ENCODE assay signal across 14 cellular contexts in the genomic region with DNA sequence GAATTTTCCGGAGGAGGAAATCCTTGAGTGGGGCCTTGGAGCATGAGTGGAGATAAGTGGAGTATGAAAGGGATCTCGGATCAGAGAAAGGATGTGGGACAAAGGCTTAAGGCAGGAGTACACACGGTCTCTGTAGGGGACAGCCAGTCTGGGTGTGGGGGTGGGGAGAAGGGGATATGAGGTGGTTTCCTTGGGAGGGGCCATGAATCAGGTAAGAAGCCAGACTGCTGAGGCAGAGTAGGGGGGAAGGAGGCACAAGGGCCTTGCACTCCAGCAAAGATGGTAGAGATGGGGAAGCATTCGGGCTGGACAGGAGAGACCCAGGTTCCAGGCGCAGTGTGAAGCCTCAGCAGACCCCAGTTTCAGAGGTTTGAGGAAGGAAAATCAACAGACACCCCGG. TPM values are rescaled to one million over a fixed set of nuclear protein-coding genes. Genes with fewer than 3 reads are reported as not detected.
DNase-seq lines count a peak whose midpoint lies in the region; ATAC-seq, FAIRE-seq and TF ChIP-seq lines count a peak whose summit lies in the region.
"Had no signal": no experiment of that assay in that cellular context is flagged by ENCODE, and none has a peak within 500 bp of the region (broad histone marks: within the 10 kb centered on the region; RNA-seq: fewer than 3 reads in every experiment).

No MANE protein-coding gene starts in this region.

- in situ Hi-C loops in K562 (cut with MboI) (no loop called here), GM13977 (cut with MboI; ENCODE audit: low pct_unique_long_range_greater_than_20kb, low sequenced_read_pairs, unreplicated experiment) (no loop called here)

- no peaks in the 10 kb centered on the region for H3K27me3 ChIP-seq in K562 (ENCODE audit: control insufficient read depth in 2 of 2, insufficient read depth in 2 of 2, low read length in 2 of 2)
- peaks cover 5 to 12% of the 10 kb centered on the region in 2 donors for H3K27me3 ChIP-seq in naive thymus-derived CD4-positive, alpha-beta T cell (ENCODE audit: control insufficient read depth in 2 of 2, insufficient read depth in 2 of 2, low read length in 2 of 2)
- H3K27me3 ChIP-seq: pancreas had no signal

- BruUV-seq in Calu3 (replicated peaks; lab: Mats Ljungman, UMichigan) = no TSS peak
- BruUV-seq in K562 (replicated peaks; lab: Mats Ljungman, UMichigan) = no TSS peak

- no peak overlapping the region for H3K27ac Mint-ChIP-seq in Calu3 (ENCODE audit: unreplicated experiment)
- peak overlapping the region in 1 of 9 donors; percentile 75 for H3K27ac Mint-ChIP-seq in naive thymus-derived CD4-positive, alpha-beta T cell
- no peak overlapping the region for H3K27ac Mint-ChIP-seq in T-helper 2 cell treated with Interferon-gamma antibody and Interleukin-4, amounts not matched to agents 5 μg/mL and 100 μg/mL, for 36 hours

- H3K9me1 ChIP-seq in K562 (ENCODE audit: control insufficient read depth, insufficient read depth, low read length) = peaks cover 3% of the 10 kb centered on the region

- H3K27me3 Mint-ChIP-seq in Calu3 (ENCODE audit: unreplicated experiment) = peaks cover 12% of the 10 kb centered on the region
- H3K27me3 Mint-ChIP-seq in naive thymus-derived CD4-positive, alpha-beta T cell = peaks cover 12 to 41% (median 20%) of the 10 kb centered on the region in 5 donors
- H3K27me3 Mint-ChIP-seq in T-helper 2 cell treated with Interferon-gamma antibody and Interleukin-4, amounts not matched to agents 5 μg/mL and 100 μg/mL, for 36 hours (ENCODE audit: low read depth) = peaks cover 43% of the 10 kb centered on the region

- CTCF ChIA-PET in Calu3 (lab: Charles Lee) (interaction anchor here (0.7 to 1.9 kb wide), 6 partner anchors 13 to 530 kb away, joined by 4 to 7 read pairs (median 5); no protein-coding TSS in a partner anchor), K562 (lab: Yijun Ruan, JAX; ENCODE audit: low intra/inter-chr PET ratio) (no interaction called here)
- CTCF ChIA-PET in naive thymus-derived CD4-positive, alpha-beta T cell (lab: Charles Lee) = no interaction called here

- H3K9ac ChIP-seq in K562 (ENCODE audit: insufficient read depth in 1 of 2, low read depth in 2 of 2, low read length in 2 of 2) = 0 out of 4 replicates have a peak overlapping the region, but pooled peaks of 1 of the 2 experiments have one; percentile 68

- intact Hi-C loops in Calu3 (cut with micrococcal nuclease; ENCODE audit: unreplicated experiment) (no loop called here), K562 (cut with micrococcal nuclease) (no loop called here)
- intact Hi-C loops in naive thymus-derived CD4-positive, alpha-beta T cell (cut with micrococcal nuclease) = no loop called here

- no peak overlapping the region for H3K4me2 ChIP-seq in K562 (ENCODE audit: insufficient read depth, low read length)

- DNase-seq in AG08396 (ENCODE audit: low spot score) = peak; percentile 12
- DNase-seq in Calu3 = no peak
- no peak for DNase-seq in K562 (ENCODE audit: extremely low read depth in 1 of 4, low spot score in 3 of 4)
- DNase-seq in naive thymus-derived CD4-positive, alpha-beta T cell = no peak
- DNase-seq in GM13977 (ENCODE audit: low spot score) = no peak
- no peak for DNase-seq in caudate nucleus (lab: John Stamatoyannopoulos, UW)
- no peak for DNase-seq in T-helper 2 cell treated with Interferon-gamma antibody and Interleukin-4, amounts not matched to agents 5 μg/mL and 100 μg/mL, for 36 hours (ENCODE audit: low spot score)
- DNase-seq: AML-193, amygdala, erythroblast, NCI-H345 had no signal

- H3K9me3 Mint-ChIP-seq in Calu3 (ENCODE audit: low read depth, unreplicated experiment) = no peaks in the 10 kb centered on the region
- H3K9me3 Mint-ChIP-seq in naive thymus-derived CD4-positive, alpha-beta T cell = peaks cover 0 to 1% (median 0%) of the 10 kb centered on the region in 11 donors
- no peaks in the 10 kb centered on the region for H3K9me3 Mint-ChIP-seq in T-helper 2 cell treated with Interferon-gamma antibody and Interleukin-4, amounts not matched to agents 5 μg/mL and 100 μg/mL, for 36 hours

- H4K20me1 ChIP-seq in K562 (replicated peaks; ENCODE audit: control insufficient read depth, insufficient read depth, low read length) = peaks cover 13% of the 10 kb centered on the region; the same call in 1 of the 2 replicates

- H3K36me3 Mint-ChIP-seq in Calu3 (ENCODE audit: insufficient read depth, unreplicated experiment) = peaks cover 16% of the 10 kb centered on the region
- H3K36me3 Mint-ChIP-seq in naive thymus-derived CD4-positive, alpha-beta T cell = no peaks in the 10 kb centered on the region
- no peaks in the 10 kb centered on the region for H3K36me3 Mint-ChIP-seq in T-helper 2 cell treated with Interferon-gamma antibody and Interleukin-4, amounts not matched to agents 5 μg/mL and 100 μg/mL, for 36 hours (ENCODE audit: low read depth)

- H3K4me1 Mint-ChIP-seq in Calu3 (ENCODE audit: low read depth, unreplicated experiment) = peaks cover 29% of the 10 kb centered on the region
- peaks cover 0 to 12% (median 4%) of the 10 kb centered on the region in 7 donors for H3K4me1 Mint-ChIP-seq in naive thymus-derived CD4-positive, alpha-beta T cell
- peaks cover 5% of the 10 kb centered on the region for H3K4me1 Mint-ChIP-seq in T-helper 2 cell treated with Interferon-gamma antibody and Interleukin-4, amounts not matched to agents 5 μg/mL and 100 μg/mL, for 36 hours (ENCODE audit: low read depth)

- H3K36me3 ChIP-seq in K562 (ENCODE audit: control insufficient read depth, insufficient read depth, low read length) = peaks cover 6% of the 10 kb centered on the region; the same call in 1 of the 3 replicates
- peaks cover 0 to 6% (median 0%) of the 10 kb centered on the region in 3 experiments for H3K36me3 ChIP-seq in naive thymus-derived CD4-positive, alpha-beta T cell (ENCODE audit: control insufficient read depth in 2 of 3, insufficient read depth in 3 of 3, low read length in 3 of 3)
- H3K36me3 ChIP-seq: pancreas had no signal

- TF ChIP-seq EP300 in K562 (IDR thresholded peaks at IDR 0.05; ENCODE audit: low read length) = no peak

- no peaks in the 10 kb centered on the region for H3K9me3 ChIP-seq in K562 (replicated peaks; ENCODE audit: control insufficient read depth, insufficient read depth, low read depth, low read length)
- H3K9me3 ChIP-seq in naive thymus-derived CD4-positive, alpha-beta T cell (ENCODE audit: control insufficient read depth in 2 of 3, low read length in 3 of 3) = no peaks in the 10 kb centered on the region
- H3K9me3 ChIP-seq: pancreas had no signal

- H3K4me3 Mint-ChIP-seq in Calu3 (ENCODE audit: low read depth, unreplicated experiment) = peak overlapping the region; percentile 96
- H3K4me3 Mint-ChIP-seq in naive thymus-derived CD4-positive, alpha-beta T cell = peak overlapping the region in 9 of 10 donors; percentile 10 to 68 (median 58)
- H3K4me3 Mint-ChIP-seq in T-helper 2 cell treated with Interferon-gamma antibody and Interleukin-4, amounts not matched to agents 5 μg/mL and 100 μg/mL, for 36 hours = no peak overlapping the region

- H2AFZ ChIP-seq in K562 (ENCODE audit: low read depth, low read length) = no peak overlapping the region

- FAIRE-seq in K562 (lab: Jason Lieb, UNC) = peak; percentile 15
- FAIRE-seq: pancreas had no signal

- H3K79me2 ChIP-seq in K562 (ENCODE audit: control insufficient read depth, insufficient read depth, low read length) = no peaks in the 10 kb centered on the region

- TF ChIP-seq CTCF in Calu3 (IDR thresholded peaks at IDR 0.05; ENCODE audit: unreplicated experiment) (no peak), K562 (IDR thresholded peaks at IDR 0.05 in 2 of 3, conservative IDR thresholded peaks at IDR 0.05 in 1 of 3; ENCODE audit: insufficient read depth in 2 of 3, low read depth in 1 of 3, low read length in 3 of 3) (no peak), GM13977 (IDR thresholded peaks at IDR 0.05; ENCODE audit: extremely low read depth, insufficient read depth, missing control alignments) (no peak)

- no peak overlapping the region for H3K4me3 ChIP-seq in K562
- H3K4me3 ChIP-seq in naive thymus-derived CD4-positive, alpha-beta T cell (ENCODE audit: low read length) = no peak overlapping the region

- POLR2A ChIA-PET in K562 (lab: Yijun Ruan, JAX) = no interaction called here
- POLR2A ChIA-PET in naive thymus-derived CD4-positive, alpha-beta T cell (lab: Charles Lee) = no interaction called here

- H3K27ac ChIP-seq in K562 (ENCODE audit: extremely low read depth, low read depth, low read length) = no peak overlapping the region
- H3K27ac ChIP-seq in naive thymus-derived CD4-positive, alpha-beta T cell (ENCODE audit: low read depth, low read length) = no peak overlapping the region
- no peak overlapping the region for H3K27ac ChIP-seq in caudate nucleus (ENCODE audit: low read depth, low read length)

- ATAC-seq in K562 (no peak), HG03432 (IDR thresholded peaks at IDR 0.05; ENCODE audit: unreplicated experiment) (no peak)
- no peak for ATAC-seq in naive thymus-derived CD4-positive, alpha-beta T cell
- ATAC-seq: left lobe of liver, pancreas had no signal

- TF ChIP-seq POLR2A in K562 (conservative IDR thresholded peaks at IDR 0.05) = no peak

- TF ChIP-seq RAD21 in K562 (CRISPR knock-in tag; conservative IDR thresholded peaks at IDR 0.05 in 1 of 2, IDR thresholded peaks at IDR 0.05 in 1 of 2) = no peak

- H3K4me1 ChIP-seq in K562 (replicated peaks in 1 of 2; ENCODE audit: control insufficient read depth in 2 of 2, insufficient read depth in 2 of 2, low read length in 2 of 2) = peaks cover 6 to 39% of the 10 kb centered on the region in 2 experiments; a peak in 3 of 5 replicates
- peaks cover 0 to 5% of the 10 kb centered on the region in 2 donors for H3K4me1 ChIP-seq in naive thymus-derived CD4-positive, alpha-beta T cell (ENCODE audit: control insufficient read depth in 2 of 2, insufficient read depth in 2 of 2, low read length in 2 of 2)

- WGBS in K562 (ENCODE audit: insufficient coverage, low coverage, missing lambda C conversion rate) = 64% methylated on average over 6 of the region's 6 CpGs

RNA-seq across cellular contexts. Expression of a gene that starts 1.6 kb away (rescaled TPM):
- 10.2 and 10.8 TPM in 2 replicates for total RNA-seq in Calu3 (2022)
- total RNA-seq in K562 (2011; cell fraction: chromatin; rRNA removed; ENCODE audit: low replicate concordance) = 3.4 and 5.6 TPM in 2 replicates
- 3.0 and 4.7 TPM in 2 replicates for total RNA-seq in K562 (2011; cell fraction: nucleolus; rRNA removed)
- total RNA-seq in K562 (2011; cell fraction: nucleoplasm; rRNA removed) = 2.4 and 6.9 TPM in 2 replicates
- total RNA-seq in K562 (2014; rRNA removed) = 0.95 and 2.9 TPM in 2 replicates
- total RNA-seq in K562 (2014; rRNA removed; fragmentation: Illumina TruSeq; extraction: Trizol) = 0.22 and 0.55 TPM in 2 replicates
- 0.60 and 0.65 TPM in 2 replicates for total RNA-seq in K562 (2015; rRNA removed; fragmentation: Illumina TruSeq; extraction: Trizol)
- 1.9 and 2.0 TPM in 2 replicates for total RNA-seq in K562 (2021)
- 0.79 and 2.2 TPM in 2 replicates for polyA plus RNA-seq in K562 (2011; rRNA removed)
- polyA plus RNA-seq in K562 (2011; cell fraction: cytosol; rRNA removed) = 1.8 and 2.4 TPM in 2 replicates
- polyA plus RNA-seq in K562 (2011; cell fraction: nucleus; rRNA removed) = 3.4 and 4.8 TPM in 2 replicates
- 0.86 and 2.0 TPM in 2 replicates for polyA plus RNA-seq in K562 (2012)
- 1.4 and 2.7 TPM in 2 replicates for polyA plus RNA-seq in K562 (2014; fragmentation: Illumina TruSeq; extraction: Trizol)
- under 1 TPM; 0.08 to 0.18 TPM for polyA plus RNA-seq in K562 (2014; fragmentation: Nextera tagmentation; extraction: Ambion mirVana)
- polyA plus RNA-seq in K562 (2014; rRNA removed) = 1.4 and 2.2 TPM in 2 replicates
- polyA minus RNA-seq in K562 (2011; rRNA and poly(A)+ RNA removed) = 0.72 and 1.1 TPM in 2 replicates
- 1.9 and 2.9 TPM in 2 replicates for polyA minus RNA-seq in K562 (2011; cell fraction: cytosol; rRNA and poly(A)+ RNA removed)
- 0.67 and 0.81 TPM in 2 replicates for polyA minus RNA-seq in K562 (2011; cell fraction: nucleus; rRNA and poly(A)+ RNA removed)
- under 1 TPM in 1 of 5 experiments, not detected in 4; 0.17 TPM for total RNA-seq in naive thymus-derived CD4-positive, alpha-beta T cell
- not detected for polyA plus RNA-seq in naive thymus-derived CD4-positive, alpha-beta T cell

RNA-seq across cellular contexts. Expression of a gene that starts 16.2 kb away (rescaled TPM):
- total RNA-seq in Calu3 (2022) = 22.6 and 24.4 TPM in 2 replicates
- not detected in 2 replicates for total RNA-seq in K562 (2011; cell fraction: chromatin; rRNA removed; ENCODE audit: low replicate concordance)
- total RNA-seq in K562 (2011; cell fraction: nucleolus; rRNA removed) = 0.50 TPM in 1 of 2 replicates, not detected in the other
- not detected in 2 replicates for total RNA-seq in K562 (2011; cell fraction: nucleoplasm; rRNA removed)
- 0.24 and 0.77 TPM in 2 replicates for total RNA-seq in K562 (2014; rRNA removed)
- not detected in 2 replicates for total RNA-seq in K562 (2014; rRNA removed; fragmentation: Illumina TruSeq; extraction: Trizol)
- 0.36 TPM in 1 of 2 replicates, not detected in the other for total RNA-seq in K562 (2015; rRNA removed; fragmentation: Illumina TruSeq; extraction: Trizol)
- 0.16 TPM in 1 of 2 replicates, not detected in the other for total RNA-seq in K562 (2021)
- 0.06 and 0.07 TPM in 2 replicates for polyA plus RNA-seq in K562 (2011; rRNA removed)
- 0.13 and 0.95 TPM in 2 replicates for polyA plus RNA-seq in K562 (2011; cell fraction: cytosol; rRNA removed)
- polyA plus RNA-seq in K562 (2011; cell fraction: nucleus; rRNA removed) = 0.28 and 0.43 TPM in 2 replicates
- 0.17 TPM in 1 of 2 replicates, not detected in the other for polyA plus RNA-seq in K562 (2012)
- not detected in 2 replicates for polyA plus RNA-seq in K562 (2014; fragmentation: Illumina TruSeq; extraction: Trizol)
- polyA plus RNA-seq in K562 (2014; fragmentation: Nextera tagmentation; extraction: Ambion mirVana) = not detected
- polyA plus RNA-seq in K562 (2014; rRNA removed) = 0.25 TPM in 1 of 2 replicates, not detected in the other
- not detected in 2 replicates for polyA minus RNA-seq in K562 (2011; rRNA and poly(A)+ RNA removed)
- not detected in 2 replicates for polyA minus RNA-seq in K562 (2011; cell fraction: cytosol; rRNA and poly(A)+ RNA removed)
- polyA minus RNA-seq in K562 (2011; cell fraction: nucleus; rRNA and poly(A)+ RNA removed) = 0.54 TPM in 1 of 2 replicates, not detected in the other
- total RNA-seq in naive thymus-derived CD4-positive, alpha-beta T cell = 1 to 10 TPM in 1 of 5 experiments, under 1 TPM in 2, not detected in 2; 0.34 to 3.6 (median 0.48) TPM
- not detected for polyA plus RNA-seq in naive thymus-derived CD4-positive, alpha-beta T cell

RNA-seq across cellular contexts. Expression of a gene that starts 39.2 kb away (rescaled TPM):
- 8.5 and 8.8 TPM in 2 replicates for total RNA-seq in Calu3 (2022)
- 0.44 TPM in 1 of 2 replicates, not detected in the other for total RNA-seq in K562 (2011; cell fraction: chromatin; rRNA removed; ENCODE audit: low replicate concordance)
- total RNA-seq in K562 (2011; cell fraction: nucleolus; rRNA removed) = 0.17 TPM in 1 of 2 replicates, not detected in the other
- total RNA-seq in K562 (2011; cell fraction: nucleoplasm; rRNA removed) = 0.37 TPM in 1 of 2 replicates, not detected in the other
- total RNA-seq in K562 (2014; rRNA removed) = 0.16 and 0.50 TPM in 2 replicates
- total RNA-seq in K562 (2014; rRNA removed; fragmentation: Illumina TruSeq; extraction: Trizol) = 0.25 TPM in 1 of 2 replicates, not detected in the other
- not detected in 2 replicates for total RNA-seq in K562 (2015; rRNA removed; fragmentation: Illumina TruSeq; extraction: Trizol)
- 0.38 and 0.44 TPM in 2 replicates for total RNA-seq in K562 (2021)
- polyA plus RNA-seq in K562 (2011; rRNA removed) = 0.32 and 0.58 TPM in 2 replicates
- 0.44 and 0.60 TPM in 2 replicates for polyA plus RNA-seq in K562 (2011; cell fraction: cytosol; rRNA removed)
- 0.31 and 0.46 TPM in 2 replicates for polyA plus RNA-seq in K562 (2011; cell fraction: nucleus; rRNA removed)
- 0.37 and 0.38 TPM in 2 replicates for polyA plus RNA-seq in K562 (2012)
- polyA plus RNA-seq in K562 (2014; fragmentation: Illumina TruSeq; extraction: Trizol) = 0.36 and 0.66 TPM in 2 replicates
- under 1 TPM in 1 of 2 experiments, not detected in 1; 0.13 TPM for polyA plus RNA-seq in K562 (2014; fragmentation: Nextera tagmentation; extraction: Ambion mirVana)
- polyA plus RNA-seq in K562 (2014; rRNA removed) = 0.50 and 0.92 TPM in 2 replicates
- 0.21 TPM in 1 of 2 replicates, not detected in the other for polyA minus RNA-seq in K562 (2011; rRNA and poly(A)+ RNA removed)
- not detected in 2 replicates for polyA minus RNA-seq in K562 (2011; cell fraction: cytosol; rRNA and poly(A)+ RNA removed)
- 0.13 and 0.33 TPM in 2 replicates for polyA minus RNA-seq in K562 (2011; cell fraction: nucleus; rRNA and poly(A)+ RNA removed)
- 10 to 100 TPM in 1 of 5 experiments, under 1 TPM in 1, not detected in 3; 0.37 to 18.7 TPM for total RNA-seq in naive thymus-derived CD4-positive, alpha-beta T cell
- under 1 TPM in 1 of 2 donors, not detected in 1; 0.19 TPM for polyA plus RNA-seq in naive thymus-derived CD4-positive, alpha-beta T cell

RNA-seq across cellular contexts. Expression of a gene that starts 48.5 kb away (rescaled TPM):
- 85.3 and 91.0 TPM in 2 replicates for total RNA-seq in Calu3 (2022)
- total RNA-seq in K562 (2011; cell fraction: chromatin; rRNA removed; ENCODE audit: low replicate concordance) = 30.0 and 74.0 TPM in 2 replicates
- 56.4 and 56.6 TPM in 2 replicates for total RNA-seq in K562 (2011; cell fraction: nucleolus; rRNA removed)
- total RNA-seq in K562 (2011; cell fraction: nucleoplasm; rRNA removed) = 38.9 and 42.7 TPM in 2 replicates
- total RNA-seq in K562 (2014; rRNA removed) = 45.6 and 54.5 TPM in 2 replicates
- total RNA-seq in K562 (2014; rRNA removed; fragmentation: Illumina TruSeq; extraction: Trizol) = 22.0 and 30.6 TPM in 2 replicates
- 51.8 and 53.5 TPM in 2 replicates for total RNA-seq in K562 (2015; rRNA removed; fragmentation: Illumina TruSeq; extraction: Trizol)
- total RNA-seq in K562 (2021) = 61.3 and 61.5 TPM in 2 replicates
- polyA plus RNA-seq in K562 (2011; rRNA removed) = 48.2 and 51.5 TPM in 2 replicates
- 97.2 and 146 TPM in 2 replicates for polyA plus RNA-seq in K562 (2011; cell fraction: cytosol; rRNA removed)
- 52.3 and 67.8 TPM in 2 replicates for polyA plus RNA-seq in K562 (2011; cell fraction: nucleus; rRNA removed)
- 84.3 and 116 TPM in 2 replicates for polyA plus RNA-seq in K562 (2012)
- 64.9 and 69.7 TPM in 2 replicates for polyA plus RNA-seq in K562 (2014; fragmentation: Illumina TruSeq; extraction: Trizol)
- polyA plus RNA-seq in K562 (2014; fragmentation: Nextera tagmentation; extraction: Ambion mirVana) = 10 to 100 TPM; 23.2 to 40.7 TPM
- 33.9 and 37.3 TPM in 2 replicates for polyA plus RNA-seq in K562 (2014; rRNA removed)
- polyA minus RNA-seq in K562 (2011; rRNA and poly(A)+ RNA removed) = 45.3 and 118 TPM in 2 replicates
- 61.6 and 78.2 TPM in 2 replicates for polyA minus RNA-seq in K562 (2011; cell fraction: cytosol; rRNA and poly(A)+ RNA removed)
- 17.6 and 17.7 TPM in 2 replicates for polyA minus RNA-seq in K562 (2011; cell fraction: nucleus; rRNA and poly(A)+ RNA removed)
- total RNA-seq in naive thymus-derived CD4-positive, alpha-beta T cell = 100 to 1,000 TPM in 1 of 5 experiments, 10 to 100 TPM in 4; 35.8 to 104 (median 54.7) TPM
- 100 to 1,000 TPM in 1 of 2 donors, 10 to 100 TPM in 1; 61.5 to 102 TPM for polyA plus RNA-seq in naive thymus-derived CD4-positive, alpha-beta T cell

RNA-seq across cellular contexts. Expression of a gene that starts 50.9 kb away (rescaled TPM):
- total RNA-seq in Calu3 (2022) = not detected in 2 replicates
- not detected in 2 replicates for total RNA-seq in K562 (2011; cell fraction: chromatin; rRNA removed; ENCODE audit: low replicate concordance)
- not detected in 2 replicates for total RNA-seq in K562 (2011; cell fraction: nucleolus; rRNA removed)
- total RNA-seq in K562 (2011; cell fraction: nucleoplasm; rRNA removed) = not detected in 2 replicates
- total RNA-seq in K562 (2014; rRNA removed) = not detected in 2 replicates
- not detected in 2 replicates for total RNA-seq in K562 (2014; rRNA removed; fragmentation: Illumina TruSeq; extraction: Trizol)
- not detected in 2 replicates for total RNA-seq in K562 (2015; rRNA removed; fragmentation: Illumina TruSeq; extraction: Trizol)
- total RNA-seq in K562 (2021) = not detected in 2 replicates
- not detected in 2 replicates for polyA plus RNA-seq in K562 (2011; rRNA removed)
- polyA plus RNA-seq in K562 (2011; cell fraction: cytosol; rRNA removed) = not detected in 2 replicates
- not detected in 2 replicates for polyA plus RNA-seq in K562 (2011; cell fraction: nucleus; rRNA removed)
- not detected in 2 replicates for polyA plus RNA-seq in K562 (2012)
- not detected in 2 replicates for polyA plus RNA-seq in K562 (2014; fragmentation: Illumina TruSeq; extraction: Trizol)
- not detected for polyA plus RNA-seq in K562 (2014; fragmentation: Nextera tagmentation; extraction: Ambion mirVana)
- not detected in 2 replicates for polyA plus RNA-seq in K562 (2014; rRNA removed)
- polyA minus RNA-seq in K562 (2011; rRNA and poly(A)+ RNA removed) = not detected in 2 replicates
- polyA minus RNA-seq in K562 (2011; cell fraction: cytosol; rRNA and poly(A)+ RNA removed) = not detected in 2 replicates
- not detected in 2 replicates for polyA minus RNA-seq in K562 (2011; cell fraction: nucleus; rRNA and poly(A)+ RNA removed)
- total RNA-seq in naive thymus-derived CD4-positive, alpha-beta T cell = not detected
- polyA plus RNA-seq in naive thymus-derived CD4-positive, alpha-beta T cell = not detected
- total RNA-seq: left lobe of liver, pancreas had no signal
